ENCODE assay signal across 25 cellular contexts in the genomic region with DNA sequence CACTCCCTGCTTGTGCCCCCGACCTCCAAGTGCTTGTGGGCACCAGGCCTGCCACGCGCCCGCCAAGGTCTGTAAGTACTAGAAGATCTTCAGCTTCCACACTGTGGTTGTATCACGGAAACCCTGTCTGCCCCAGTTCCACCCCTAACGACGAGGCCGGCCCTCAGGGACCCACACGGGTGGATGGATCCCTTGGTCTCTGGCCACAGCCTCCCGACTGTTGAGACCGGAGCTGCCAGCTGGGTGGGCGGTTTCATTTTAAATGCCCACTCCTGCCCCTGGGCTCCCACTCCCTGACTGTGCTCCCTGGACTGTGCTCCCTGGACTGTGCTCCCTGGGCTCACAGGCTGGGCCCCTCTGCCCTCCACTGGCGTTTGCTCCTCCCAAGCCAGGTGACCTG.
"Had no signal": no experiment of that assay in that cellular context is flagged by ENCODE, and none has a peak within 500 bp of the region (broad histone marks: within the 10 kb centered on the region; RNA-seq: fewer than 3 reads in every experiment).

No MANE protein-coding gene starts in this region.

- DNase-seq: hippocampal formation; left colon; lower lobe of right lung; mammary epithelial cell; mesenchymal stem cell; occipital lobe; psoas muscle; stimulated activated CD4-positive, alpha-beta T cell treated with anti-CD3 and anti-CD28 coated beads, Interleukin-12 subunit alpha, Interleukin-12 subunit beta, amount 100 ng/mL, for 4 hours; stimulated activated CD4-positive, alpha-beta T cell treated with anti-CD3 and anti-CD28 coated beads, Interleukin-15, amount 100 ng/mL, for 24 hours; stimulated activated CD4-positive, alpha-beta T cell treated with anti-CD3 and anti-CD28 coated beads, Interleukin-2, amount 100 ng/mL, for 24 hours; stimulated activated CD4-positive, alpha-beta T cell treated with anti-CD3 and anti-CD28 coated beads, Interleukin-4, amount 100 ng/mL, for 1 hour; stimulated activated naive B cell treated with anti-CD40 and anti-IgM and Interleukin-4, amounts not matched to agents 10 μg/mL and 1 μg/mL and 100 μg/mL, for 72 hours; tibial artery; trophoblast cell; upper lobe of right lung; uterus had no signal

- H3K4me1 ChIP-seq: pancreas, psoas muscle, tibial artery, upper lobe of right lung, uterus had no signal

- FAIRE-seq: keratinocyte, pancreas had no signal

- H3K27ac ChIP-seq: left lung, lower lobe of right lung, neutrophil, pancreas, psoas muscle, skin epidermis, suprapubic skin, thoracic aorta, tibial artery, upper lobe of right lung, uterus had no signal

- H3K36me3 ChIP-seq: left lung, lower lobe of right lung, neutrophil, pancreas, suprapubic skin, thoracic aorta, tibial artery, upper lobe of right lung, uterus had no signal

- H3K4me3 ChIP-seq: left lung, lower lobe of right lung, pancreas, psoas muscle, skin epidermis, suprapubic skin, thoracic aorta, tibial artery, upper lobe of right lung, uterus had no signal

- H3K27me3 ChIP-seq: left lung, pancreas, suprapubic skin, upper lobe of right lung, uterus had no signal

- ATAC-seq: left colon; left lung; lower lobe of right lung; naive thymus-derived CD8-positive, alpha-beta T cell; pancreas; psoas muscle; sciatic nerve; stimulated activated naive B cell treated with anti-CD40 and anti-IgM and Interleukin-4, amounts not matched to agents 10 μg/mL and 1 μg/mL and 100 μg/mL, for 72 hours; upper lobe of right lung had no signal

- H3K9me3 ChIP-seq: left lung, lower lobe of right lung, neutrophil, pancreas, psoas muscle, suprapubic skin, thoracic aorta, tibial artery, upper lobe of right lung, uterus had no signal
